Comparison of ENCODE assay signal across 21 cellular contexts in the genomic region with DNA sequence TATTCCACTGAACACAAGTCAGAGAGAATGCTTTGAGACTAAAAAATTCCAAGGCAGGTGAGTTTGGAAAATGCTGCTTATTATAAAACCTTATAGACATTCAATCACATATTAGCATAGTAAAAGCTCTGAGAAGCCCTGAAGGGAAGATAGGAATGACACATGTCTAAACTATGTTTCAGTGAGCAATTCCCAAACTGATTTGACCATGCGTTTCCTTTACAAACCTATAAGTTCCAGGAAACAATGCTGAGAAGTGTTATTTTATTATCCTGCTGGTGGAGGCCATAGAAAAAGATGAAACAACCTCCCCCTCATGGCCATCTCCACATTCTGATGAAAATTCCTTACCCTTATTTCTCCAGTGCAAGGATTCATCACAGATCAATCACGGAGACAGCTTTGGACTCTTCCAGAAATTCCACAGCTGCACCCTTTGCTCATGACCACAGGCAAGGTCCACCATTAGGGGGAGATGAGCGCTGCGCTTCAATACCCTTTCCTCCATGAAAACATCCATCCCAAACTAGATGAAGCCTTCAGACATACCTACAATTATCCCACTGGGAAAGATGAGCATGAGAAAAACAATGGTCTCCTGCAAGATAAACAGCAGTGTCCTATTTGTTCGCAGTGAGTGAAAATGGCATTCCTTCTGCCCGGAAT.
DNase-seq lines count a peak whose midpoint lies in the region; ATAC-seq and TF ChIP-seq lines count a peak whose summit lies in the region.
"Had no signal": no experiment of that assay in that cellular context is flagged by ENCODE, and none has a peak within 500 bp of the region (broad histone marks: within the 10 kb centered on the region; RNA-seq: fewer than 3 reads in every experiment).

No MANE protein-coding gene starts in this region.

- H4K20me1 ChIP-seq in SK-N-SH (ENCODE audit: insufficient read depth): no peaks in the 10 kb centered on the region
- H4K20me1 ChIP-seq: BLaER1 treated with 17β-estradiol and CSF1 and Interleukin-3, amounts not matched to agents 10 nM and 100 nM had no signal

- POLR2A ChIA-PET in SK-N-SH (lab: Yijun Ruan, JAX): no interaction called here
- POLR2A ChIA-PET in activated CD4-positive, alpha-beta memory T cell treated with anti-CD3 and anti-CD28 coated beads, Interleukin-2, amount 10 ng/mL, durations not matched to agents 7 days and 5 days (lab: Charles Lee): no interaction called here

- H3K27me3 ChIP-seq in SK-N-SH (ENCODE audit: insufficient read depth): no peaks in the 10 kb centered on the region
- H3K27me3 ChIP-seq: BLaER1 treated with 17β-estradiol and CSF1 and Interleukin-3, amounts not matched to agents 10 nM and 100 nM; gastrocnemius medialis; SJSA1; tibial artery had no signal

- TF ChIP-seq EP300 in SK-N-SH (IDR thresholded peaks at IDR 0.05; ENCODE audit: borderline replicate concordance in 1 of 2, low read depth in 1 of 2, low read length in 1 of 2): no peak

- no peak overlapping the region for H3K27ac Mint-ChIP-seq in activated CD4-positive, alpha-beta memory T cell treated with anti-CD3 and anti-CD28 coated beads, Interleukin-2, amount 10 ng/mL, durations not matched to agents 7 days and 5 days
- H3K27ac Mint-ChIP-seq: activated CD8-positive, alpha-beta memory T cell treated with anti-CD3 and anti-CD28 coated beads, Interleukin-2, amount 10 ng/mL, durations not matched to agents 7 days and 5 days; natural killer cell treated with Interleukin-12 subunit alpha and Interleukin-12 subunit beta and Interleukin-15 and Interleukin-18, amount 100 ng/mL, for 72 hours; stimulated activated effector memory CD8-positive, alpha-beta T cell treated with anti-CD3 and anti-CD28 coated beads, Interleukin-12 subunit alpha, Interleukin-12 subunit beta, amount 100 ng/mL, for 72 hours had no signal

- CTCF ChIA-PET in SK-N-SH (lab: Yijun Ruan, JAX): no interaction called here
- CTCF ChIA-PET in activated CD4-positive, alpha-beta memory T cell treated with anti-CD3 and anti-CD28 coated beads, Interleukin-2, amount 10 ng/mL, durations not matched to agents 7 days and 5 days (lab: Charles Lee): no interaction called here

- no peak overlapping the region for H3K4me3 ChIP-seq in SK-N-SH (ENCODE audit: low read depth in 2 of 2, low read length in 1 of 2)
- H3K4me3 ChIP-seq: BLaER1 treated with 17β-estradiol and CSF1 and Interleukin-3, amounts not matched to agents 10 nM and 100 nM; gastrocnemius medialis; SJSA1; tibial artery had no signal

- no peaks in the 10 kb centered on the region for H3K36me3 ChIP-seq in SK-N-SH (replicated peaks in 1 of 2; ENCODE audit: control insufficient read depth in 1 of 2, insufficient read depth in 2 of 2, low read length in 1 of 2)
- H3K36me3 ChIP-seq: BLaER1 treated with 17β-estradiol and CSF1 and Interleukin-3, amounts not matched to agents 10 nM and 100 nM; gastrocnemius medialis; SJSA1; tibial artery had no signal

- DNase-seq in SK-N-SH (no peak), amniotic epithelial cell (ENCODE audit: low read depth) (peak; percentile 23), iris pigment epithelial cell (ENCODE audit: low read depth) (peak; percentile 21)
- DNase-seq in activated CD4-positive, alpha-beta memory T cell treated with anti-CD3 and anti-CD28 coated beads, Interleukin-2, amount 10 ng/mL, durations not matched to agents 7 days and 5 days: no peak
- DNase-seq: 8988T; activated CD4-positive, alpha-beta T cell treated with anti-CD3 and anti-CD28 coated beads for 1 hour; activated CD8-positive, alpha-beta memory T cell treated with anti-CD3 and anti-CD28 coated beads, Interleukin-2, amount 10 ng/mL, durations not matched to agents 7 days and 5 days; gastrocnemius medialis; H7; MV-4-11; NCI-H2029; NCI-H510A treated with DMSO at 0.1 percent for 48 hours; tibial artery had no signal

- H2AFZ ChIP-seq in SK-N-SH (ENCODE audit: low read depth): no peak overlapping the region

- H3K9ac ChIP-seq in SK-N-SH: no peak overlapping the region
- H3K9ac ChIP-seq: BLaER1 treated with 17β-estradiol and CSF1 and Interleukin-3, amounts not matched to agents 10 nM and 100 nM had no signal

- H3K4me2 ChIP-seq in SK-N-SH: no peak overlapping the region

- H3F3A ChIP-seq in SK-N-SH (replicated peaks; ENCODE audit: insufficient read depth): peaks cover 5% of the 10 kb centered on the region

- no peaks in the 10 kb centered on the region for H3K27me3 Mint-ChIP-seq in activated CD4-positive, alpha-beta memory T cell treated with anti-CD3 and anti-CD28 coated beads, Interleukin-2, amount 10 ng/mL, durations not matched to agents 7 days and 5 days
- H3K27me3 Mint-ChIP-seq: activated CD8-positive, alpha-beta memory T cell treated with anti-CD3 and anti-CD28 coated beads, Interleukin-2, amount 10 ng/mL, durations not matched to agents 7 days and 5 days; natural killer cell treated with Interleukin-12 subunit alpha and Interleukin-12 subunit beta and Interleukin-15 and Interleukin-18, amount 100 ng/mL, for 72 hours had no signal

- no peak for TF ChIP-seq RAD21 in SK-N-SH (IDR thresholded peaks at IDR 0.05; ENCODE audit: low read length)

- no peaks in the 10 kb centered on the region for H3K36me3 Mint-ChIP-seq in activated CD4-positive, alpha-beta memory T cell treated with anti-CD3 and anti-CD28 coated beads, Interleukin-2, amount 10 ng/mL, durations not matched to agents 7 days and 5 days (ENCODE audit: low read depth)
- H3K36me3 Mint-ChIP-seq: activated CD8-positive, alpha-beta memory T cell treated with anti-CD3 and anti-CD28 coated beads, Interleukin-2, amount 10 ng/mL, durations not matched to agents 7 days and 5 days; natural killer cell treated with Interleukin-12 subunit alpha and Interleukin-12 subunit beta and Interleukin-15 and Interleukin-18, amount 100 ng/mL, for 72 hours; stimulated activated effector memory CD8-positive, alpha-beta T cell treated with anti-CD3 and anti-CD28 coated beads, Interleukin-12 subunit alpha, Interleukin-12 subunit beta, amount 100 ng/mL, for 72 hours had no signal

- H3K4me1 Mint-ChIP-seq in activated CD4-positive, alpha-beta memory T cell treated with anti-CD3 and anti-CD28 coated beads, Interleukin-2, amount 10 ng/mL, durations not matched to agents 7 days and 5 days: no peaks in the 10 kb centered on the region
- H3K4me1 Mint-ChIP-seq: activated CD8-positive, alpha-beta memory T cell treated with anti-CD3 and anti-CD28 coated beads, Interleukin-2, amount 10 ng/mL, durations not matched to agents 7 days and 5 days; stimulated activated effector memory CD8-positive, alpha-beta T cell treated with anti-CD3 and anti-CD28 coated beads, Interleukin-12 subunit alpha, Interleukin-12 subunit beta, amount 100 ng/mL, for 72 hours had no signal

- H3K9me3 Mint-ChIP-seq in activated CD4-positive, alpha-beta memory T cell treated with anti-CD3 and anti-CD28 coated beads, Interleukin-2, amount 10 ng/mL, durations not matched to agents 7 days and 5 days: peaks cover 3% of the 10 kb centered on the region
- H3K9me3 Mint-ChIP-seq: natural killer cell treated with Interleukin-12 subunit alpha and Interleukin-12 subunit beta and Interleukin-15 and Interleukin-18, amount 100 ng/mL, for 72 hours had no signal

- H3K4me3 Mint-ChIP-seq in activated CD4-positive, alpha-beta memory T cell treated with anti-CD3 and anti-CD28 coated beads, Interleukin-2, amount 10 ng/mL, durations not matched to agents 7 days and 5 days: no peak overlapping the region
- H3K4me3 Mint-ChIP-seq: activated CD8-positive, alpha-beta memory T cell treated with anti-CD3 and anti-CD28 coated beads, Interleukin-2, amount 10 ng/mL, durations not matched to agents 7 days and 5 days; natural killer cell treated with Interleukin-12 subunit alpha and Interleukin-12 subunit beta and Interleukin-15 and Interleukin-18, amount 100 ng/mL, for 72 hours; stimulated activated effector memory CD8-positive, alpha-beta T cell treated with anti-CD3 and anti-CD28 coated beads, Interleukin-12 subunit alpha, Interleukin-12 subunit beta, amount 100 ng/mL, for 72 hours had no signal

- TF ChIP-seq CTCF in SK-N-SH (IDR thresholded peaks at IDR 0.05): peak; percentile 18; the same call in 1 of the 2 replicates

- no peaks in the 10 kb centered on the region for H3K9me2 ChIP-seq in SK-N-SH

- no peak for ATAC-seq in SK-N-SH treated with all-trans-retinoic acid at 6 μM for 48 hours
- no peak for ATAC-seq in GM21423 (IDR thresholded peaks at IDR 0.05; ENCODE audit: unreplicated experiment)
- no peak for ATAC-seq in GM21786 (IDR thresholded peaks at IDR 0.05; ENCODE audit: unreplicated experiment)
- ATAC-seq in HG03469 (IDR thresholded peaks at IDR 0.05; ENCODE audit: unreplicated experiment): no peak
- ATAC-seq: activated CD8-positive, alpha-beta memory T cell treated with anti-CD3 and anti-CD28 coated beads, Interleukin-2, amount 10 ng/mL, durations not matched to agents 7 days and 5 days; gastrocnemius medialis; natural killer cell treated with Interleukin-12 subunit alpha and Interleukin-12 subunit beta and Interleukin-15 and Interleukin-18, amount 100 ng/mL, for 72 hours; stimulated activated effector memory CD8-positive, alpha-beta T cell treated with anti-CD3 and anti-CD28 coated beads, Interleukin-12 subunit alpha, Interleukin-12 subunit beta, amount 100 ng/mL, for 72 hours had no signal

- peaks cover 3% of the 10 kb centered on the region; the same call in 1 of the 2 replicates for H3K79me2 ChIP-seq in SK-N-SH (ENCODE audit: insufficient read depth)

- H3K9me3 ChIP-seq in SK-N-SH: no peaks in the 10 kb centered on the region
- H3K9me3 ChIP-seq: gastrocnemius medialis, SJSA1, tibial artery had no signal

- 78% methylated on average over 6 of the region's 6 CpGs for WGBS in SK-N-SH (ENCODE audit: low lambda C conversion rate)

- H3K27ac ChIP-seq in SK-N-SH (ENCODE audit: low read depth in 2 of 2, low read length in 1 of 2): no peak overlapping the region
- H3K27ac ChIP-seq: gastrocnemius medialis, SJSA1, tibial artery had no signal

- no peaks in the 10 kb centered on the region; a peak in 1 of 4 replicates for H3K4me1 ChIP-seq in SK-N-SH (ENCODE audit: control insufficient read depth in 1 of 2, insufficient read depth in 2 of 2, low read depth in 1 of 2, low read length in 1 of 2)
- H3K4me1 ChIP-seq: gastrocnemius medialis, SJSA1 had no signal

TF ChIP-seq in SK-N-SH treated with all-trans-retinoic acid at 6 μM for 48 hours, 23 proteins besides CTCF, POLR2A, EP300 and RAD21 (continues in another document):
- TF ChIP-seq PPARA (CRISPR knock-in tag; IDR thresholded peaks at IDR 0.05; ENCODE audit: borderline replicate concordance) (no peak), TOX (CRISPR knock-in tag; IDR thresholded peaks at IDR 0.05; ENCODE audit: borderline replicate concordance) (no peak), RARB (CRISPR knock-in tag; IDR thresholded peaks at IDR 0.05) (no peak)

Comparison
In these comparisons a context has a peak if more than half of its experiments do, and no peak if none do; other contexts are left out.
1. DNase-seq: peak in amniotic epithelial cell (single experiment) and iris pigment epithelial cell (single experiment); none in SK-N-SH (single experiment) and activated CD4-positive, alpha-beta memory T cell treated with anti-CD3 and anti-CD28 coated beads, Interleukin-2, amount 10 ng/mL, durations not matched to agents 7 days and 5 days (single experiment).